Comparison of ENCODE assay signal across 21 cellular contexts in genomic region chr12:1845010-1845409, GRCh38. TPM values are rescaled to one million over a fixed set of nuclear protein-coding genes. Genes with fewer than 3 reads are reported as not detected.
DNase-seq lines count a peak whose midpoint lies in the region; ATAC-seq and TF ChIP-seq lines count a peak whose summit lies in the region.
"Had no signal": no experiment of that assay in that cellular context is flagged by ENCODE, and none has a peak within 500 bp of the region (broad histone marks: within the 10 kb centered on the region; RNA-seq: fewer than 3 reads in every experiment).

No MANE protein-coding gene starts in this region.

- peaks cover 49% of the 10 kb centered on the region for H3K4me1 Mint-ChIP-seq in neural progenitor cell

- H3K79me2 ChIP-seq in neural progenitor cell (ENCODE audit: low read depth), result no peaks in the 10 kb centered on the region

- H3K4me3 Mint-ChIP-seq in neural progenitor cell, result no peak overlapping the region

- peak overlapping the region; percentile 90 for H3K27ac Mint-ChIP-seq in neural progenitor cell

- H3K9me3 Mint-ChIP-seq in neural progenitor cell, result no peaks in the 10 kb centered on the region

- DNase-seq in cardiac septum (ENCODE audit: low spot score) (peak; percentile 57), left ventricle myocardium superior (no peak), caudate nucleus (lab: John Stamatoyannopoulos, UW) (peak in 3 of 61 donors; percentile 27 to 34 (median 30)), neural progenitor cell (ENCODE audit: low spot score) (no peak), T-helper 9 cell (no peak), NCI-H226 (no peak)
- DNase-seq: 8988T, KG1, NCI-H1436 treated with DMSO at 0.1 percent for 48 hours, NCI-H2029, NCI-H345, NCI-H524, NCI-H82 had no signal

- no peaks in the 10 kb centered on the region for H3K36me3 ChIP-seq in neural progenitor cell
- H3K36me3 ChIP-seq: HAP-1, SJSA1 had no signal

- H3F3A ChIP-seq in neural progenitor cell (ENCODE audit: low read depth), result peaks cover 3% of the 10 kb centered on the region

- ATAC-seq in left ventricle myocardium superior (no peak), HG03139 (IDR thresholded peaks at IDR 0.05; ENCODE audit: unreplicated experiment) (no peak)
- ATAC-seq: Panc1 had no signal

- H3K27me3 Mint-ChIP-seq in neural progenitor cell (ENCODE audit: insufficient read depth, low read depth), result peaks cover 18% of the 10 kb centered on the region

- H4K20me1 ChIP-seq in neural progenitor cell (ENCODE audit: low read depth), result no peaks in the 10 kb centered on the region

- no peak overlapping the region for H3K9ac ChIP-seq in neural progenitor cell

- H3K4me3 ChIP-seq in neural progenitor cell, result no peak overlapping the region
- H3K4me3 ChIP-seq: HAP-1, SJSA1 had no signal

- intact Hi-C loops in cardiac septum (cut with DNase I) (no loop called here), left ventricle myocardium superior (cut with micrococcal nuclease) (no loop called here)

- H3K27ac ChIP-seq in caudate nucleus (ENCODE audit: low read depth, low read length) (peak overlapping the region; percentile 40), neural progenitor cell (no peak overlapping the region)
- H3K27ac ChIP-seq: C4-2B, HL-60, SJSA1 had no signal

- TF ChIP-seq CTCF in neural progenitor cell (IDR thresholded peaks at IDR 0.05), result no peak

- peaks cover 6% of the 10 kb centered on the region for H3K4me1 ChIP-seq in neural progenitor cell
- H3K4me1 ChIP-seq: HAP-1, SJSA1 had no signal

- H3K27me3 ChIP-seq in neural progenitor cell, result peaks cover 9% of the 10 kb centered on the region

- H2AFZ ChIP-seq in neural progenitor cell (replicated peaks), result no peak overlapping the region

- H3K9me3 ChIP-seq in neural progenitor cell (ENCODE audit: low read depth), result no peaks in the 10 kb centered on the region
- H3K9me3 ChIP-seq: HAP-1, SJSA1 had no signal

- H3K36me3 Mint-ChIP-seq in neural progenitor cell, result no peaks in the 10 kb centered on the region

- H3K4me2 ChIP-seq in neural progenitor cell, result no peak overlapping the region

RNA-seq across cellular contexts. Expression of gene LRTM2, which starts 24.6 kb away (rescaled TPM):
- not detected for total RNA-seq in cardiac septum
- not detected for total RNA-seq in left ventricle myocardium superior
- total RNA-seq in neural progenitor cell (ENCODE audit: low replicate concordance), result 0.09 TPM in 1 of 2 replicates, not detected in the other
- total RNA-seq: Daoy, HT-29, SJSA1 had no signal
